Comparison of ENCODE assay signal across 28 cellular contexts in genomic region chr16:28897826-28898225, GRCh38. TPM values are rescaled to one million over a fixed set of nuclear protein-coding genes. Genes with fewer than 3 reads are reported as not detected.
"Had no signal": no experiment of that assay in that cellular context is flagged by ENCODE, and none has a peak within 500 bp of the region (broad histone marks: within the 10 kb centered on the region; RNA-seq: fewer than 3 reads in every experiment).

No MANE protein-coding gene starts in this region.

- H3K4me3 ChIP-seq: cardiac muscle cell, MG63 had no signal

- H3K36me3 Mint-ChIP-seq: activated CD4-positive, alpha-beta memory T cell treated with anti-CD3 and anti-CD28 coated beads for 36 hours; activated naive CD8-positive, alpha-beta T cell had no signal

- H3K4me3 Mint-ChIP-seq: activated B cell treated with CpG ODN at 0.5 μM for 24 hours; activated CD4-positive, alpha-beta memory T cell treated with anti-CD3 and anti-CD28 coated beads for 36 hours; activated CD4-positive, alpha-beta T cell treated with anti-CD3 and anti-CD28 coated beads, Interleukin-2, amount 10 ng/mL, durations not matched to agents 7 days and 5 days; activated naive CD4-positive, alpha-beta T cell treated with anti-CD3 and anti-CD28 coated beads for 36 hours; activated naive CD8-positive, alpha-beta T cell; activated T-cell treated with anti-CD3 and anti-CD28 coated beads, Interleukin-2, amount 50 U/mL, for 4 hours; T-helper 17 cell had no signal

- H3K36me3 ChIP-seq: brain microvascular endothelial cell, cardiac muscle cell, MG63 had no signal

- H3K27ac Mint-ChIP-seq: activated B cell treated with CpG ODN at 0.5 μM for 24 hours; activated CD4-positive, alpha-beta memory T cell treated with anti-CD3 and anti-CD28 coated beads for 36 hours; activated CD4-positive, alpha-beta T cell treated with anti-CD3 and anti-CD28 coated beads, Interleukin-2, amount 10 ng/mL, durations not matched to agents 7 days and 5 days; activated naive CD4-positive, alpha-beta T cell treated with anti-CD3 and anti-CD28 coated beads for 36 hours; activated naive CD8-positive, alpha-beta T cell; T-helper 17 cell had no signal

- H3K27me3 Mint-ChIP-seq: activated B cell treated with CpG ODN at 0.5 μM for 24 hours; activated CD4-positive, alpha-beta memory T cell treated with anti-CD3 and anti-CD28 coated beads for 36 hours; activated CD4-positive, alpha-beta T cell treated with anti-CD3 and anti-CD28 coated beads, Interleukin-2, amount 10 ng/mL, durations not matched to agents 7 days and 5 days; activated naive CD8-positive, alpha-beta T cell; T-helper 17 cell had no signal

- DNase-seq: activated B cell treated with CpG ODN at 0.5 μM for 24 hours; activated CD4-positive, alpha-beta memory T cell treated with anti-CD3 and anti-CD28 coated beads for 36 hours; activated CD4-positive, alpha-beta T cell treated with anti-CD3 and anti-CD28 coated beads, Interleukin-2, amount 10 ng/mL, durations not matched to agents 7 days and 5 days; activated CD8-positive, alpha-beta memory T cell treated with anti-CD3 and anti-CD28 coated beads for 24 hours; activated gamma-delta T cell; activated naive CD4-positive, alpha-beta T cell treated with anti-CD3 and anti-CD28 coated beads for 36 hours; activated T-cell treated with anti-CD3 and anti-CD28 coated beads, Interleukin-2, amount 50 U/mL, for 4 hours; amygdala; MG63; MV-4-11; NCI-H1092 treated with DMSO at 0.1 percent for 48 hours; NCI-H1417 treated with DMSO at 0.1 percent for 48 hours; NCI-H1694; NCI-H2029; NCI-H2107; NCI-H2171 treated with DMSO at 0.1 percent for 48 hours; NCI-H510A treated with DMSO at 0.1 percent for 48 hours; NCI-H69; NK-92 treated with Interleukin-12 subunit alpha and Interleukin-12 subunit beta, amount 100 ng/mL, for 24 hours; SIG-M5; T-helper 17 cell; T1000 had no signal

- ATAC-seq: activated T-cell treated with anti-CD3 and anti-CD28 coated beads, Interleukin-2, amount 50 U/mL, for 4 hours; T-helper 17 cell had no signal

- H3K27ac ChIP-seq: brain microvascular endothelial cell, cardiac muscle cell, KMS-11 had no signal

- H3K27me3 ChIP-seq: brain microvascular endothelial cell, cardiac muscle cell, MG63 had no signal

- H3K9ac ChIP-seq: KMS-11 had no signal

- FAIRE-seq: TTC549 had no signal

- H3K9me3 Mint-ChIP-seq: activated B cell treated with CpG ODN at 0.5 μM for 24 hours; activated CD4-positive, alpha-beta memory T cell treated with anti-CD3 and anti-CD28 coated beads for 36 hours; activated CD4-positive, alpha-beta T cell treated with anti-CD3 and anti-CD28 coated beads, Interleukin-2, amount 10 ng/mL, durations not matched to agents 7 days and 5 days; activated naive CD4-positive, alpha-beta T cell treated with anti-CD3 and anti-CD28 coated beads for 36 hours; activated T-cell treated with anti-CD3 and anti-CD28 coated beads, Interleukin-2, amount 50 U/mL, for 4 hours had no signal

- H3K9me3 ChIP-seq: MG63 had no signal

- H3K4me2 ChIP-seq: KMS-11 had no signal

RNA-seq across cellular contexts. Expression of gene ATP2A1, which starts 19.5 kb away (rescaled TPM):
- total RNA-seq: RPMI7951 had no signal

RNA-seq across cellular contexts. Expression of gene CD19, which starts 33.9 kb away (rescaled TPM):
- total RNA-seq: RPMI7951 had no signal
